Comparison of ENCODE assay signal across 8 cellular contexts in genomic region chr20:41617059-41617921, GRCh38. TPM values are rescaled to one million over a fixed set of nuclear protein-coding genes. Genes with fewer than 3 reads are reported as not detected.
DNase-seq lines count a peak whose midpoint lies in the region; ATAC-seq and TF ChIP-seq lines count a peak whose summit lies in the region.

No MANE protein-coding gene starts in this region.

- peaks cover 37% of the 10 kb centered on the region for H3K4me1 ChIP-seq in DND-41 (ENCODE audit: insufficient read depth, low read length)
- peaks cover 9% of the 10 kb centered on the region; the same call in 1 of the 2 replicates for H3K4me1 ChIP-seq in MM.1S (ENCODE audit: low read length)
- H3K4me1 ChIP-seq in mononuclear cell (ENCODE audit: insufficient read depth, low read length), result peaks cover 31% of the 10 kb centered on the region

- peak overlapping the region; percentile 81 to 86 for H3K4me3 Mint-ChIP-seq in effector memory CD8-positive, alpha-beta T cell
- peak overlapping the region; percentile 90 for H3K4me3 Mint-ChIP-seq in stimulated activated naive CD8-positive, alpha-beta T cell treated with anti-CD3 and anti-CD28 coated beads, Interleukin-15, Interleukin-2, amounts not matched to agents 100 ng/mL and 50 ng/mL, for 24 hours

- H3K4me2 ChIP-seq in DND-41 (ENCODE audit: insufficient read depth, low read length) (peak overlapping the region; percentile 60), MM.1S (ENCODE audit: low read depth, low read length) (peak overlapping the region; percentile 76)

- H3F3A ChIP-seq in MM.1S (ENCODE audit: insufficient read depth, low read length), result no peaks in the 10 kb centered on the region

- no peaks in the 10 kb centered on the region for H3K9me3 Mint-ChIP-seq in effector memory CD8-positive, alpha-beta T cell
- no peaks in the 10 kb centered on the region for H3K9me3 Mint-ChIP-seq in stimulated activated naive CD8-positive, alpha-beta T cell treated with anti-CD3 and anti-CD28 coated beads, Interleukin-15, Interleukin-2, amounts not matched to agents 100 ng/mL and 50 ng/mL, for 24 hours

- H3K27ac ChIP-seq in DND-41 (ENCODE audit: low read length) (peak overlapping the region; percentile 53), MM.1S (ENCODE audit: low read length) (no peak overlapping the region)

- H3K4me3 ChIP-seq in DND-41 (ENCODE audit: low read depth in 1 of 2, low read length in 2 of 2), result peak overlapping the region; percentile 55 to 57
- peak overlapping the region; percentile 64 for H3K4me3 ChIP-seq in MM.1S (ENCODE audit: low read length)
- H3K4me3 ChIP-seq in mononuclear cell (ENCODE audit: low read length), result peak overlapping the region; percentile 84

- peaks cover 11% of the 10 kb centered on the region for H3K27me3 ChIP-seq in DND-41 (ENCODE audit: insufficient read depth, low read length, poor library complexity)
- no peaks in the 10 kb centered on the region for H3K27me3 ChIP-seq in MM.1S (replicated peaks; ENCODE audit: insufficient read depth, low read length)
- H3K27me3 ChIP-seq in mononuclear cell (ENCODE audit: insufficient read depth, low read length), result no peaks in the 10 kb centered on the region

- no peaks in the 10 kb centered on the region for H3K36me3 ChIP-seq in DND-41 (ENCODE audit: insufficient read depth, low read length)
- no peaks in the 10 kb centered on the region for H3K36me3 ChIP-seq in MM.1S (replicated peaks; ENCODE audit: insufficient read depth, low read length)

- no peaks in the 10 kb centered on the region for H3K27me3 Mint-ChIP-seq in effector memory CD8-positive, alpha-beta T cell
- no peaks in the 10 kb centered on the region for H3K27me3 Mint-ChIP-seq in stimulated activated naive CD8-positive, alpha-beta T cell treated with anti-CD3 and anti-CD28 coated beads, Interleukin-15, Interleukin-2, amounts not matched to agents 100 ng/mL and 50 ng/mL, for 24 hours

- H3K79me2 ChIP-seq in DND-41 (ENCODE audit: insufficient read depth, low read length), result peaks cover 54% of the 10 kb centered on the region
- H3K79me2 ChIP-seq in MM.1S (ENCODE audit: low read length), result peaks cover 54% of the 10 kb centered on the region

- ATAC-seq in DND-41 (ENCODE audit: insufficient read depth, low read depth) (peak; percentile 13; the same call in 2 of the 3 replicates), GM21717 (IDR thresholded peaks at IDR 0.05; ENCODE audit: unreplicated experiment) (peak; percentile 9), HG03520 (IDR thresholded peaks at IDR 0.05; ENCODE audit: unreplicated experiment) (no peak)
- peak; percentile 28 for ATAC-seq in effector memory CD8-positive, alpha-beta T cell (replicated peaks)

- no peaks in the 10 kb centered on the region for H3K9me2 ChIP-seq in MM.1S (replicated peaks; ENCODE audit: insufficient read depth, low read length)

- H4K20me1 ChIP-seq in DND-41 (ENCODE audit: insufficient read depth, low read length), result peaks cover 47% of the 10 kb centered on the region
- H4K20me1 ChIP-seq in MM.1S (ENCODE audit: insufficient read depth, low read length), result no peaks in the 10 kb centered on the region

- peak; percentile 76 for DNase-seq in DND-41
- peak; percentile 18 for DNase-seq in MM.1S
- peak; percentile 35 to 42 for DNase-seq in activated CD4-positive, alpha-beta T cell treated with anti-CD3 and anti-CD28 coated beads, Interleukin-2, amount 50 U/mL, for 4 hours
- DNase-seq in effector memory CD8-positive, alpha-beta T cell, result peak; percentile 42 to 48 (median 47)

- TF ChIP-seq CTCF in DND-41 (IDR thresholded peaks at IDR 0.05; ENCODE audit: borderline replicate concordance, extremely low read depth, low read length, poor library complexity, severe bottlenecking) (no peak), MM.1S (IDR thresholded peaks at IDR 0.05; ENCODE audit: low read length) (no peak)

- no peaks in the 10 kb centered on the region for H3K9me3 ChIP-seq in DND-41 (ENCODE audit: insufficient read depth, low read length, severe bottlenecking)
- H3K9me3 ChIP-seq in MM.1S (replicated peaks; ENCODE audit: insufficient read depth, low read length), result no peaks in the 10 kb centered on the region
- H3K9me3 ChIP-seq in mononuclear cell (ENCODE audit: low read depth, low read length), result no peaks in the 10 kb centered on the region

- H3K4me1 Mint-ChIP-seq in effector memory CD8-positive, alpha-beta T cell (ENCODE audit: low read depth in 2 of 2), result peaks cover 29 to 35% of the 10 kb centered on the region in 2 donors
- H3K4me1 Mint-ChIP-seq in stimulated activated naive CD8-positive, alpha-beta T cell treated with anti-CD3 and anti-CD28 coated beads, Interleukin-15, Interleukin-2, amounts not matched to agents 100 ng/mL and 50 ng/mL, for 24 hours (ENCODE audit: low read depth), result peaks cover 49% of the 10 kb centered on the region

- H3K9ac ChIP-seq in DND-41 (ENCODE audit: low read depth, low read length) (peak overlapping the region; percentile 83), MM.1S (ENCODE audit: low read length) (peak overlapping the region; percentile 57; the same call in 1 of the 2 replicates)

- H3K27ac Mint-ChIP-seq in effector memory CD8-positive, alpha-beta T cell, result peak overlapping the region; percentile 87 to 93
- peak overlapping the region; percentile 85 for H3K27ac Mint-ChIP-seq in stimulated activated naive CD8-positive, alpha-beta T cell treated with anti-CD3 and anti-CD28 coated beads, Interleukin-15, Interleukin-2, amounts not matched to agents 100 ng/mL and 50 ng/mL, for 24 hours

- H2AFZ ChIP-seq in DND-41 (ENCODE audit: low read depth, low read length), result peak overlapping the region; percentile 36
- 0 out of 2 replicates have a peak overlapping the region, but pooled peaks have one; percentile 68 for H2AFZ ChIP-seq in MM.1S (ENCODE audit: low read length)

- H3K36me3 Mint-ChIP-seq in effector memory CD8-positive, alpha-beta T cell (ENCODE audit: insufficient read depth), result peaks cover 10% of the 10 kb centered on the region
- no peaks in the 10 kb centered on the region for H3K36me3 Mint-ChIP-seq in stimulated activated naive CD8-positive, alpha-beta T cell treated with anti-CD3 and anti-CD28 coated beads, Interleukin-15, Interleukin-2, amounts not matched to agents 100 ng/mL and 50 ng/mL, for 24 hours (ENCODE audit: low read depth)

RNA-seq across cellular contexts. Expression of gene CHD6, which starts 0.9 kb away (rescaled TPM):
- 90.5 TPM for total RNA-seq in mononuclear cell

Comparison
In these comparisons a context has a peak if more than half of its experiments do, and no peak if none do; other contexts are left out.
1. DNase-seq: peak in every context shown above with its lines; median percentile 76 in DND-41; 47 in effector memory CD8-positive, alpha-beta T cell; 38 in activated CD4-positive, alpha-beta T cell treated with anti-CD3 and anti-CD28 coated beads, Interleukin-2, amount 50 U/mL, for 4 hours; 18 in MM.1S.